Comparison of ENCODE assay signal across 26 cellular contexts in genomic region chr2:6943523-6943922, GRCh38. TPM values are rescaled to one million over a fixed set of nuclear protein-coding genes. Genes with fewer than 3 reads are reported as not detected.
DNase-seq lines count a peak whose midpoint lies in the region; ATAC-seq and TF ChIP-seq lines count a peak whose summit lies in the region.
"Had no signal": no experiment of that assay in that cellular context is flagged by ENCODE, and none has a peak within 500 bp of the region (broad histone marks: within the 10 kb centered on the region; RNA-seq: fewer than 3 reads in every experiment).

No MANE protein-coding gene starts in this region.

- no peak overlapping the region for H3K4me3 ChIP-seq in spleen
- H3K4me3 ChIP-seq in left lung, result no peak overlapping the region
- H3K4me3 ChIP-seq: breast epithelium, right atrium auricular region had no signal

- no peaks in the 10 kb centered on the region for H3K27me3 Mint-ChIP-seq in T-helper 2 cell treated with Interferon-gamma antibody and Interleukin-4, amounts not matched to agents 5 μg/mL and 100 μg/mL, for 36 hours (ENCODE audit: low read depth)
- H3K27me3 Mint-ChIP-seq in CD4-positive, alpha-beta T cell, result no peaks in the 10 kb centered on the region
- H3K27me3 Mint-ChIP-seq: activated naive CD4-positive, alpha-beta T cell treated with anti-CD3 and anti-CD28 coated beads, Interleukin-2, amount 50 U/mL, for 24 hours had no signal

- DNase-seq in T-helper 2 cell treated with Interferon-gamma antibody and Interleukin-4, amounts not matched to agents 5 μg/mL and 100 μg/mL, for 36 hours (ENCODE audit: low spot score), result no peak
- DNase-seq in T-helper 2 cell (no peak), caudate nucleus (lab: John Stamatoyannopoulos, UW) (no peak), spleen (no peak), sciatic nerve (ENCODE audit: low spot score) (no peak), left lung (no peak)
- no peak for DNase-seq in CD4-positive, alpha-beta T cell
- DNase-seq: activated T-cell treated with anti-CD3 and anti-CD28 coated beads, Interleukin-2, amount 50 U/mL, for 72 hours; DMS79; hypothalamus; Kasumi-1; NCI-H1436; NCI-H2081; NCI-H524 treated with DMSO at 0.1 percent for 48 hours; NK-92 treated with Interleukin-12 subunit alpha and Interleukin-12 subunit beta, amount 100 ng/mL, for 24 hours; PC-3; stimulated activated CD8-positive, alpha-beta memory T cell treated with anti-CD3 and anti-CD28 coated beads, Interleukin-4, amount 100 ng/mL, for 48 hours; trophoblast cell had no signal

- POLR2A ChIA-PET in CD4-positive, alpha-beta T cell (lab: Charles Lee), result no interaction called here

- H3K36me3 ChIP-seq in spleen, result peaks cover 0 to 56% (median 13%) of the 10 kb centered on the region in 6 donors
- no peaks in the 10 kb centered on the region for H3K36me3 ChIP-seq in left lung
- H3K36me3 ChIP-seq: breast epithelium had no signal

- TF ChIP-seq POLR2A in spleen (IDR thresholded peaks at IDR 0.05), result no peak

- intact Hi-C loops in CD4-positive, alpha-beta T cell (cut with DNase I, micrococcal nuclease), result no loop called here
- intact Hi-C loops in spleen (cut with DNase I; ENCODE audit: low total_unique reads), result no loop called here
- intact Hi-C loops in sciatic nerve (cut with DNase I), result no loop called here
- intact Hi-C loops in left lung (cut with DNase I), result no loop called here

- TF ChIP-seq CTCF in CD4-positive, alpha-beta T cell (IDR thresholded peaks at IDR 0.05), result no peak
- TF ChIP-seq CTCF in spleen (IDR thresholded peaks at IDR 0.05 in 8 of 11, conservative IDR thresholded peaks at IDR 0.05 in 3 of 11) (no peak), left lung (IDR thresholded peaks at IDR 0.05) (no peak)

- H3K9me3 ChIP-seq in CD4-positive, alpha-beta T cell (ENCODE audit: control insufficient read depth, low read length), result no peaks in the 10 kb centered on the region
- no peaks in the 10 kb centered on the region for H3K9me3 ChIP-seq in spleen
- no peaks in the 10 kb centered on the region for H3K9me3 ChIP-seq in left lung
- H3K9me3 ChIP-seq: breast epithelium, right atrium auricular region had no signal

- peaks cover 43% of the 10 kb centered on the region for H3K4me1 Mint-ChIP-seq in T-helper 2 cell treated with Interferon-gamma antibody and Interleukin-4, amounts not matched to agents 5 μg/mL and 100 μg/mL, for 36 hours (ENCODE audit: low read depth)
- peaks cover 76% of the 10 kb centered on the region for H3K4me1 Mint-ChIP-seq in CD4-positive, alpha-beta T cell (ENCODE audit: low read depth)

- no peak overlapping the region for H3K27ac ChIP-seq in CD4-positive, alpha-beta T cell (ENCODE audit: low read depth, low read length)
- H3K27ac ChIP-seq in caudate nucleus (ENCODE audit: low read depth, low read length) (peak overlapping the region; percentile 69), spleen (peak overlapping the region in 5 of 8 donors; percentile 3 to 40 (median 28)), left lung (no peak overlapping the region)
- H3K27ac ChIP-seq: 22Rv1, breast epithelium, C4-2B, right atrium auricular region had no signal

- 81 to 87% (median 85%) methylated on average over 6 of the region's 6 CpGs for WGBS in spleen, 5 donors

- peak overlapping the region; percentile 26 for H3K27ac Mint-ChIP-seq in T-helper 2 cell treated with Interferon-gamma antibody and Interleukin-4, amounts not matched to agents 5 μg/mL and 100 μg/mL, for 36 hours
- H3K27ac Mint-ChIP-seq in CD4-positive, alpha-beta T cell, result peak overlapping the region; percentile 12
- H3K27ac Mint-ChIP-seq: memory B cell had no signal

- no peaks in the 10 kb centered on the region for H3K9me3 Mint-ChIP-seq in T-helper 2 cell treated with Interferon-gamma antibody and Interleukin-4, amounts not matched to agents 5 μg/mL and 100 μg/mL, for 36 hours
- H3K9me3 Mint-ChIP-seq in CD4-positive, alpha-beta T cell, result no peaks in the 10 kb centered on the region
- H3K9me3 Mint-ChIP-seq: activated naive CD4-positive, alpha-beta T cell treated with anti-CD3 and anti-CD28 coated beads, Interleukin-2, amount 50 U/mL, for 24 hours; activated T-cell treated with anti-CD3 and anti-CD28 coated beads, Interleukin-2, amount 50 U/mL, for 72 hours; memory B cell had no signal

- CTCF ChIA-PET in CD4-positive, alpha-beta T cell (lab: Charles Lee), result no interaction called here

- ATAC-seq in CD4-positive, alpha-beta T cell (ENCODE audit: poor library complexity), result no peak
- ATAC-seq in sciatic nerve (no peak), HG03378 (IDR thresholded peaks at IDR 0.05; ENCODE audit: unreplicated experiment) (no peak), left lung (no peak)
- ATAC-seq: activated T-cell treated with anti-CD3 and anti-CD28 coated beads, Interleukin-2, amount 50 U/mL, for 72 hours; PC-3; SK-N-SH treated with all-trans-retinoic acid at 6 μM for 48 hours had no signal

- no peak overlapping the region for H3K4me3 Mint-ChIP-seq in T-helper 2 cell treated with Interferon-gamma antibody and Interleukin-4, amounts not matched to agents 5 μg/mL and 100 μg/mL, for 36 hours
- no peak overlapping the region for H3K4me3 Mint-ChIP-seq in CD4-positive, alpha-beta T cell
- H3K4me3 Mint-ChIP-seq: activated naive CD4-positive, alpha-beta T cell treated with anti-CD3 and anti-CD28 coated beads, Interleukin-2, amount 50 U/mL, for 24 hours; activated T-cell treated with anti-CD3 and anti-CD28 coated beads, Interleukin-2, amount 50 U/mL, for 72 hours; memory B cell had no signal

- H3K27me3 ChIP-seq in CD4-positive, alpha-beta T cell (ENCODE audit: control insufficient read depth, insufficient read depth, low read length), result no peaks in the 10 kb centered on the region
- H3K27me3 ChIP-seq in spleen (replicated peaks in 1 of 7), result no peaks in the 10 kb centered on the region
- H3K27me3 ChIP-seq in left lung, result no peaks in the 10 kb centered on the region
- H3K27me3 ChIP-seq: breast epithelium, right atrium auricular region had no signal

- H3K4me1 ChIP-seq in spleen, result peaks cover 6 to 51% (median 13%) of the 10 kb centered on the region in 6 donors
- peaks cover 0 to 12% of the 10 kb centered on the region in 2 donors for H3K4me1 ChIP-seq in left lung
- H3K4me1 ChIP-seq: breast epithelium had no signal

- peaks cover 46% of the 10 kb centered on the region for H3K36me3 Mint-ChIP-seq in T-helper 2 cell treated with Interferon-gamma antibody and Interleukin-4, amounts not matched to agents 5 μg/mL and 100 μg/mL, for 36 hours (ENCODE audit: low read depth)
- H3K36me3 Mint-ChIP-seq in CD4-positive, alpha-beta T cell (ENCODE audit: low read depth), result peaks cover 71% of the 10 kb centered on the region

RNA-seq across cellular contexts. Expression of gene RNF144A, which starts 26.3 kb away (rescaled TPM):
- 10 to 100 TPM; 39.0 to 40.1 TPM for total RNA-seq in CD4-positive, alpha-beta T cell
- total RNA-seq in spleen (10 to 100 TPM; 42.5 to 86.6 (median 67.1) TPM), sciatic nerve (42.5 TPM), left lung (10 to 100 TPM in 1 of 2 donors, 1 to 10 TPM in 1; 9.9 to 11.4 TPM)
- 10 to 100 TPM in 1 of 3 donors, 1 to 10 TPM in 2; 3.8 to 12.5 (median 5.2) TPM for polyA plus RNA-seq in spleen

Comparison
In these comparisons a context has a peak if more than half of its experiments do, and no peak if none do; other contexts are left out.
1. H3K27ac ChIP-seq: peak in caudate nucleus (single experiment) and spleen (5 of 8); none in CD4-positive, alpha-beta T cell (single experiment) and left lung (0 of 2).